In genomic region chr10:113108948-113109347, GRCh38 we compare ENCODE assay signal across 19 cellular contexts.
"Had no signal": no experiment of that assay in that cellular context is flagged by ENCODE, and none has a peak within 500 bp of the region (broad histone marks: within the 10 kb centered on the region; RNA-seq: fewer than 3 reads in every experiment).

No MANE protein-coding gene starts in this region.

- ATAC-seq: activated naive CD8-positive, alpha-beta T cell treated with anti-CD3 and anti-CD28 coated beads, Interleukin-2, amount 50 U/mL, for 24 hours; body of pancreas had no signal

- H3K27ac Mint-ChIP-seq: activated B cell treated with CpG ODN at 0.5 μM for 24 hours; activated CD4-positive, alpha-beta memory T cell treated with anti-CD3 and anti-CD28 coated beads for 36 hours; activated CD4-positive, alpha-beta T cell treated with anti-CD3 and anti-CD28 coated beads, Interleukin-2, amount 10 ng/mL, durations not matched to agents 24 days and 14 days; activated naive CD4-positive, alpha-beta T cell treated with anti-CD3 and anti-CD28 coated beads, Interleukin-2, amount 50 U/mL, for 72 hours; activated naive CD8-positive, alpha-beta T cell treated with anti-CD3 and anti-CD28 coated beads, Interleukin-2, amount 50 U/mL, for 24 hours; T-helper 1 cell treated with Interleukin-12 subunit alpha and Interleukin-12 subunit beta and Interleukin-4 antibody, amounts not matched to agents 30 μg/mL and 1 μg/mL, for 36 hours had no signal

- FAIRE-seq: bronchial epithelial cell, RCC 7860 had no signal

- H3K36me3 ChIP-seq: ascending aorta had no signal

- H3K4me1 Mint-ChIP-seq: activated B cell treated with CpG ODN at 0.5 μM for 24 hours; activated CD4-positive, alpha-beta T cell treated with anti-CD3 and anti-CD28 coated beads, Interleukin-2, amount 10 ng/mL, durations not matched to agents 24 days and 14 days; activated naive CD8-positive, alpha-beta T cell treated with anti-CD3 and anti-CD28 coated beads, Interleukin-2, amount 50 U/mL, for 24 hours had no signal

- H3K9me3 ChIP-seq: ascending aorta, body of pancreas had no signal

- DNase-seq: activated B cell treated with CpG ODN at 0.5 μM for 24 hours; activated CD4-positive, alpha-beta T cell treated with anti-CD3 and anti-CD28 coated beads for 1 hour; activated T-cell treated with anti-CD3 and anti-CD28 coated beads, Interleukin-2, amount 50 U/mL, for 4 hours; amniotic stem cell; body of pancreas; central memory CD4-positive, alpha-beta T cell; NCI-H1105 treated with DMSO at 0.1 percent for 48 hours; NCI-H1436 treated with DMSO at 0.1 percent for 48 hours; NCI-H2029 treated with DMSO at 0.1 percent for 48 hours; NCI-H345; SHP77 treated with DMSO at 0.1 percent for 48 hours had no signal

- H3K27me3 ChIP-seq: ascending aorta, body of pancreas had no signal

- H3K36me3 Mint-ChIP-seq: activated CD4-positive, alpha-beta memory T cell treated with anti-CD3 and anti-CD28 coated beads for 36 hours; activated naive CD4-positive, alpha-beta T cell treated with anti-CD3 and anti-CD28 coated beads, Interleukin-2, amount 50 U/mL, for 72 hours had no signal

- H3K27ac ChIP-seq: body of pancreas had no signal

- H3K4me3 Mint-ChIP-seq: activated B cell treated with CpG ODN at 0.5 μM for 24 hours; activated CD4-positive, alpha-beta memory T cell treated with anti-CD3 and anti-CD28 coated beads for 36 hours; activated CD4-positive, alpha-beta T cell treated with anti-CD3 and anti-CD28 coated beads, Interleukin-2, amount 10 ng/mL, durations not matched to agents 24 days and 14 days; activated naive CD8-positive, alpha-beta T cell treated with anti-CD3 and anti-CD28 coated beads, Interleukin-2, amount 50 U/mL, for 24 hours; activated T-cell treated with anti-CD3 and anti-CD28 coated beads, Interleukin-2, amount 50 U/mL, for 4 hours; T-helper 1 cell treated with Interleukin-12 subunit alpha and Interleukin-12 subunit beta and Interleukin-4 antibody, amounts not matched to agents 30 μg/mL and 1 μg/mL, for 36 hours had no signal

- H3K9me3 Mint-ChIP-seq: activated B cell treated with CpG ODN at 0.5 μM for 24 hours; activated CD4-positive, alpha-beta memory T cell treated with anti-CD3 and anti-CD28 coated beads for 36 hours; activated CD4-positive, alpha-beta T cell treated with anti-CD3 and anti-CD28 coated beads, Interleukin-2, amount 10 ng/mL, durations not matched to agents 24 days and 14 days; activated naive CD4-positive, alpha-beta T cell treated with anti-CD3 and anti-CD28 coated beads, Interleukin-2, amount 50 U/mL, for 72 hours; activated naive CD8-positive, alpha-beta T cell treated with anti-CD3 and anti-CD28 coated beads, Interleukin-2, amount 50 U/mL, for 24 hours; activated T-cell treated with anti-CD3 and anti-CD28 coated beads, Interleukin-2, amount 50 U/mL, for 4 hours; T-helper 1 cell treated with Interleukin-12 subunit alpha and Interleukin-12 subunit beta and Interleukin-4 antibody, amounts not matched to agents 30 μg/mL and 1 μg/mL, for 36 hours had no signal

- H3K4me3 ChIP-seq: ascending aorta, body of pancreas had no signal
